Comparison of ENCODE assay signal across 5 cellular contexts in genomic region chr2:96071087-96071976, GRCh38. TPM values are rescaled to one million over a fixed set of nuclear protein-coding genes. Genes with fewer than 3 reads are reported as not detected.
"Had no signal": no experiment of that assay in that cellular context is flagged by ENCODE, and none has a peak within 500 bp of the region (broad histone marks: within the 10 kb centered on the region; RNA-seq: fewer than 3 reads in every experiment).

No MANE protein-coding gene starts in this region.

RNA-seq across cellular contexts. Expression of gene GPAT2, which starts 36.6 kb away (rescaled TPM):
- total RNA-seq: SJSA1, smooth muscle cell had no signal

RNA-seq across cellular contexts. Expression of gene ADRA2B, which starts 45.0 kb away (rescaled TPM):
- total RNA-seq: astrocyte, cerebellum, SJSA1 had no signal
- polyA plus RNA-seq: naive thymus-derived CD4-positive, alpha-beta T cell had no signal
